In genomic region chr19:41936416-41936850, GRCh38 we compare ENCODE assay signal across 11 cellular contexts. TPM values are rescaled to one million over a fixed set of nuclear protein-coding genes. Genes with fewer than 3 reads are reported as not detected.
A peak's percentile ranks its signal among the peaks of the same experiment; 100 is the strongest.
DNase-seq lines count a peak whose midpoint lies in the region; ATAC-seq, FAIRE-seq and TF ChIP-seq lines count a peak whose summit lies in the region.
"Had no signal": no experiment of that assay in that cellular context is flagged by ENCODE, and none has a peak within 500 bp of the region (broad histone marks: within the 10 kb centered on the region; RNA-seq: fewer than 3 reads in every experiment).

No MANE protein-coding gene starts in this region.

- DNase-seq in GM12892 (ENCODE audit: insufficient read length) (no peak), T-helper 17 cell (no peak), left ventricle myocardium superior (no peak), head of caudate nucleus (no peak)
- no peak for DNase-seq in natural killer cell treated with Interleukin-12 subunit alpha and Interleukin-12 subunit beta and Interleukin-15 and Interleukin-18, amount 100 ng/mL, for 72 hours (ENCODE audit: low spot score)
- DNase-seq: midbrain; NCI-H526; stimulated activated CD4-positive, alpha-beta T cell treated with anti-CD3 and anti-CD28 coated beads, Interleukin-15, amount 100 ng/mL, for 24 hours had no signal

- peaks cover 39% of the 10 kb centered on the region for H3K4me1 Mint-ChIP-seq in T-helper 17 cell
- H3K4me1 Mint-ChIP-seq in natural killer cell treated with Interleukin-12 subunit alpha and Interleukin-12 subunit beta and Interleukin-15 and Interleukin-18, amount 100 ng/mL, for 72 hours (ENCODE audit: low read depth in 2 of 2) = peaks cover 32 to 38% of the 10 kb centered on the region in 2 donors

- no peaks in the 10 kb centered on the region for H3K9me3 ChIP-seq in T-helper 17 cell (ENCODE audit: control insufficient read depth, low read length, poor library complexity, severe bottlenecking)

- intact Hi-C loops in left ventricle myocardium superior (cut with micrococcal nuclease) (no loop called here), head of caudate nucleus (cut with DNase I) (loop anchor here (10.0 kb wide), 1 partner anchor 62 kb away; the partner anchor contains the start of gene CD79A)

- ATAC-seq in T-helper 17 cell (peak; percentile 35), left ventricle myocardium superior (no peak)
- peak; percentile 62 to 79 for ATAC-seq in natural killer cell treated with Interleukin-12 subunit alpha and Interleukin-12 subunit beta and Interleukin-15 and Interleukin-18, amount 100 ng/mL, for 72 hours

- no peaks in the 10 kb centered on the region for H3K36me3 Mint-ChIP-seq in T-helper 17 cell (ENCODE audit: low read depth)
- no peaks in the 10 kb centered on the region for H3K36me3 Mint-ChIP-seq in natural killer cell treated with Interleukin-12 subunit alpha and Interleukin-12 subunit beta and Interleukin-15 and Interleukin-18, amount 100 ng/mL, for 72 hours

- no peak for TF ChIP-seq POLR2A in GM12892 (IDR thresholded peaks at IDR 0.05; ENCODE audit: low read depth, low read length)

- peak; percentile 48 for FAIRE-seq in GM12892 (lab: Jason Lieb, UNC)

- peaks cover 15% of the 10 kb centered on the region for H3K27me3 Mint-ChIP-seq in T-helper 17 cell
- peaks cover 21 to 30% of the 10 kb centered on the region in 2 donors for H3K27me3 Mint-ChIP-seq in natural killer cell treated with Interleukin-12 subunit alpha and Interleukin-12 subunit beta and Interleukin-15 and Interleukin-18, amount 100 ng/mL, for 72 hours

- H3K27ac Mint-ChIP-seq in T-helper 17 cell = peak overlapping the region; percentile 88
- peak overlapping the region in 1 of 2 donors; percentile 4 for H3K27ac Mint-ChIP-seq in natural killer cell treated with Interleukin-12 subunit alpha and Interleukin-12 subunit beta and Interleukin-15 and Interleukin-18, amount 100 ng/mL, for 72 hours
- H3K27ac Mint-ChIP-seq: T-helper 2 cell treated with Interferon-gamma antibody and Interleukin-4, amounts not matched to agents 5 μg/mL and 100 μg/mL, for 36 hours had no signal

- no peaks in the 10 kb centered on the region for H3K9me3 Mint-ChIP-seq in natural killer cell treated with Interleukin-12 subunit alpha and Interleukin-12 subunit beta and Interleukin-15 and Interleukin-18, amount 100 ng/mL, for 72 hours
- H3K9me3 Mint-ChIP-seq: T-helper 2 cell treated with Interferon-gamma antibody and Interleukin-4, amounts not matched to agents 5 μg/mL and 100 μg/mL, for 36 hours had no signal

- H3K4me3 Mint-ChIP-seq in T-helper 17 cell = no peak overlapping the region
- H3K4me3 Mint-ChIP-seq in natural killer cell treated with Interleukin-12 subunit alpha and Interleukin-12 subunit beta and Interleukin-15 and Interleukin-18, amount 100 ng/mL, for 72 hours = peak overlapping the region; percentile 28
- H3K4me3 Mint-ChIP-seq: T-helper 2 cell treated with Interferon-gamma antibody and Interleukin-4, amounts not matched to agents 5 μg/mL and 100 μg/mL, for 36 hours had no signal

RNA-seq across cellular contexts. Expression of gene ERFL, which starts 8.2 kb away (rescaled TPM):
- 0.13 TPM for polyA plus RNA-seq in GM12892 (2012; ENCODE audit: missing spikeins)
- total RNA-seq in T-helper 17 cell (1 to 10 TPM; 2.4 to 3.1 TPM), left ventricle myocardium superior (not detected)
- under 1 TPM; 0.67 TPM for total RNA-seq in natural killer cell treated with Interleukin-12 subunit alpha and Interleukin-12 subunit beta and Interleukin-15 and Interleukin-18, amount 100 ng/mL, for 72 hours
- total RNA-seq: glomerular endothelial cell, LHCN-M2 had no signal

RNA-seq across cellular contexts. Expression of gene RABAC1, which starts 22.7 kb away (rescaled TPM):
- 17.6 TPM for polyA plus RNA-seq in GM12892 (2012; ENCODE audit: missing spikeins)
- 10 to 100 TPM; 90.1 to 98.3 TPM for total RNA-seq in T-helper 17 cell
- total RNA-seq in natural killer cell treated with Interleukin-12 subunit alpha and Interleukin-12 subunit beta and Interleukin-15 and Interleukin-18, amount 100 ng/mL, for 72 hours = 10 to 100 TPM; 79.6 to 89.7 TPM
- 61.0 TPM for total RNA-seq in left ventricle myocardium superior

RNA-seq across cellular contexts. Expression of gene ARHGEF1, which starts 53.4 kb away (rescaled TPM):
- polyA plus RNA-seq in GM12892 (2012; ENCODE audit: missing spikeins) = 67.2 TPM
- total RNA-seq in T-helper 17 cell (100 to 1,000 TPM; 929 to 961 TPM), left ventricle myocardium superior (26.9 TPM)
- 100 to 1,000 TPM; 321 to 444 TPM for total RNA-seq in natural killer cell treated with Interleukin-12 subunit alpha and Interleukin-12 subunit beta and Interleukin-15 and Interleukin-18, amount 100 ng/mL, for 72 hours

RNA-seq across cellular contexts. Expression of gene ATP1A3, which starts 57.6 kb away (rescaled TPM):
- polyA plus RNA-seq in GM12892 (2012; ENCODE audit: missing spikeins) = 3.3 TPM
- total RNA-seq in T-helper 17 cell (1 to 10 TPM; 2.2 to 4.9 TPM), left ventricle myocardium superior (416 TPM)
- total RNA-seq in natural killer cell treated with Interleukin-12 subunit alpha and Interleukin-12 subunit beta and Interleukin-15 and Interleukin-18, amount 100 ng/mL, for 72 hours = 1 to 10 TPM; 2.0 to 4.2 TPM

RNA-seq across cellular contexts. Expression of gene CD79A, which starts 59.4 kb away (rescaled TPM):
- polyA plus RNA-seq in GM12892 (2012; ENCODE audit: missing spikeins) = 249 TPM
- total RNA-seq in T-helper 17 cell (10 to 100 TPM in 1 of 2 donors, 1 to 10 TPM in 1; 1.6 to 27.3 TPM), left ventricle myocardium superior (not detected)
- 1 to 10 TPM in 1 of 2 donors, under 1 TPM in 1; 0.93 to 1.8 TPM for total RNA-seq in natural killer cell treated with Interleukin-12 subunit alpha and Interleukin-12 subunit beta and Interleukin-15 and Interleukin-18, amount 100 ng/mL, for 72 hours

Comparison
In these comparisons a context has a peak if more than half of its experiments do, and no peak if none do; other contexts are left out.
1. RNA of gene ARHGEF1, which starts 53.4 kb away (total RNA-seq): 929 to 961 TPM in T-helper 17 cell and 321 to 444 TPM in natural killer cell treated with Interleukin-12 subunit alpha and Interleukin-12 subunit beta and Interleukin-15 and Interleukin-18, amount 100 ng/mL, for 72 hours; 26.9 TPM in left ventricle myocardium superior (single experiment); every median in the first group is over 10 times any median in the second.